ENCODE assay signal across 13 cellular contexts in genomic region chr1:167491586-167492408, GRCh38. TPM values are rescaled to one million over a fixed set of nuclear protein-coding genes. Genes with fewer than 3 reads are reported as not detected.
DNase-seq lines count a peak whose midpoint lies in the region; FAIRE-seq lines count a peak whose summit lies in the region.
"Had no signal": no experiment of that assay in that cellular context is flagged by ENCODE, and none has a peak within 500 bp of the region (broad histone marks: within the 10 kb centered on the region; RNA-seq: fewer than 3 reads in every experiment).

No MANE protein-coding gene starts in this region.

- peak overlapping the region; percentile 98 for H3K27ac Mint-ChIP-seq in activated naive CD8-positive, alpha-beta T cell treated with anti-CD3 and anti-CD28 coated beads for 36 hours

- no peak for FAIRE-seq in frontal cortex (lab: Jason Lieb, UNC)
- FAIRE-seq: A204.1 had no signal

- peaks cover 68% of the 10 kb centered on the region for H3K36me3 Mint-ChIP-seq in activated naive CD8-positive, alpha-beta T cell treated with anti-CD3 and anti-CD28 coated beads for 36 hours

- peaks cover 3% of the 10 kb centered on the region for H3K9me3 Mint-ChIP-seq in activated naive CD8-positive, alpha-beta T cell treated with anti-CD3 and anti-CD28 coated beads for 36 hours

- DNase-seq in NCI-H82 (lab: John Stamatoyannopoulos, UW) (peak; percentile 32), NCI-H82 treated with DMSO at 0.1 percent for 48 hours (lab: John Stamatoyannopoulos, UW; ENCODE audit: unreplicated experiment) (no peak), NCI-H510A treated with DMSO at 0.1 percent for 48 hours (lab: John Stamatoyannopoulos, UW) (peak; percentile 17), retina (peak; percentile 54), activated gamma-delta T cell treated with Interleukin-2 at 50 U/mL for 16 hours (no peak), frontal cortex (ENCODE audit: low spot score in 2 of 2) (no peak), hippocampal formation (lab: John Stamatoyannopoulos, UW) (no peak)
- peak; percentile 54 for DNase-seq in activated naive CD8-positive, alpha-beta T cell treated with anti-CD3 and anti-CD28 coated beads for 36 hours
- DNase-seq: H9, MG63 had no signal

- peak overlapping the region; percentile 74 for H3K4me3 Mint-ChIP-seq in activated naive CD8-positive, alpha-beta T cell treated with anti-CD3 and anti-CD28 coated beads for 36 hours

- H3K27me3 Mint-ChIP-seq in activated naive CD8-positive, alpha-beta T cell treated with anti-CD3 and anti-CD28 coated beads for 36 hours = no peaks in the 10 kb centered on the region

- peaks cover 91% of the 10 kb centered on the region for H3K4me1 Mint-ChIP-seq in activated naive CD8-positive, alpha-beta T cell treated with anti-CD3 and anti-CD28 coated beads for 36 hours

RNA-seq across cellular contexts. Expression of gene CD247, which starts 26.5 kb away (rescaled TPM):
- total RNA-seq in activated naive CD8-positive, alpha-beta T cell treated with anti-CD3 and anti-CD28 coated beads for 36 hours = 100 to 1,000 TPM; 166 TPM
- 1.2 TPM for total RNA-seq in frontal cortex
- total RNA-seq: fibroblast of villous mesenchyme, renal cortical epithelial cell had no signal

Comparison
In these comparisons a context has a peak if more than half of its experiments do, and no peak if none do; other contexts are left out.
1. DNase-seq: peak in NCI-H82 (single experiment), NCI-H510A treated with DMSO at 0.1 percent for 48 hours (single experiment), activated naive CD8-positive, alpha-beta T cell treated with anti-CD3 and anti-CD28 coated beads for 36 hours (single experiment) and retina (single experiment); none in NCI-H82 treated with DMSO at 0.1 percent for 48 hours (single experiment), activated gamma-delta T cell treated with Interleukin-2 at 50 U/mL for 16 hours (single experiment), frontal cortex (0 of 2) and hippocampal formation (0 of 2).
2. RNA of gene CD247, which starts 26.5 kb away (total RNA-seq): 166 TPM in activated naive CD8-positive, alpha-beta T cell treated with anti-CD3 and anti-CD28 coated beads for 36 hours; 1.2 TPM in frontal cortex (single experiment); every median in the first group is over 10 times any median in the second.